Comparison of ENCODE assay signal across 8 cellular contexts in genomic region chr3:101573449-101574387, GRCh38. TPM values are rescaled to one million over a fixed set of nuclear protein-coding genes. Genes with fewer than 3 reads are reported as not detected.
A peak's percentile ranks its signal among the peaks of the same experiment; 100 is the strongest.
DNase-seq lines count a peak whose midpoint lies in the region; ATAC-seq, FAIRE-seq and TF ChIP-seq lines count a peak whose summit lies in the region.

A gene with protein sequence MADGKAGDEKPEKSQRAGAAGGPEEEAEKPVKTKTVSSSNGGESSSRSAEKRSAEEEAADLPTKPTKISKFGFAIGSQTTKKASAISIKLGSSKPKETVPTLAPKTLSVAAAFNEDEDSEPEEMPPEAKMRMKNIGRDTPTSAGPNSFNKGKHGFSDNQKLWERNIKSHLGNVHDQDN (plus strand): TSS chr3:101574180. CDS start chr3:101574216, 36 bp downstream.

- H3K9me3 ChIP-seq in WERI-Rb-1 (ENCODE audit: severe bottlenecking) (no peaks in the 10 kb centered on the region), smooth muscle cell (replicated peaks; ENCODE audit: low read depth) (no peaks in the 10 kb centered on the region)

- FAIRE-seq in bronchial epithelial cell (lab: Jason Lieb, UNC): peak; percentile 60

- peaks cover 46% of the 10 kb centered on the region for H3K79me2 ChIP-seq in smooth muscle cell (ENCODE audit: low read depth)

- peak within 1 kb of the TSS; percentile 83 for H2AFZ ChIP-seq in smooth muscle cell (ENCODE audit: low read depth)

- peaks cover 14% of the 10 kb centered on the region for H3K4me1 ChIP-seq in smooth muscle cell (ENCODE audit: low read depth)

- peak within 1 kb of the TSS; percentile 100 for H3K9ac ChIP-seq in smooth muscle cell (ENCODE audit: low read depth)

- TF ChIP-seq CTCF in WERI-Rb-1 (IDR thresholded peaks at IDR 0.05; ENCODE audit: low read depth, low read length): peak; percentile 66
- peak; percentile 77 for TF ChIP-seq CTCF in bronchial epithelial cell (IDR thresholded peaks at IDR 0.05; ENCODE audit: insufficient read depth, low read length, severe bottlenecking)
- peak; percentile 81 for TF ChIP-seq CTCF in smooth muscle cell (IDR thresholded peaks at IDR 0.05; ENCODE audit: borderline replicate concordance, insufficient read depth, poor library complexity, severe bottlenecking)

- H3K27me3 ChIP-seq in WERI-Rb-1 (ENCODE audit: insufficient read depth, low read depth, severe bottlenecking) (no peaks in the 10 kb centered on the region), bronchial epithelial cell (ENCODE audit: control insufficient read depth, insufficient read depth, low read length) (no peaks in the 10 kb centered on the region), smooth muscle cell (ENCODE audit: low read depth) (no peaks in the 10 kb centered on the region)

- peaks cover 15% of the 10 kb centered on the region for H3F3A ChIP-seq in smooth muscle cell (ENCODE audit: low read depth)

- H3K36me3 ChIP-seq in WERI-Rb-1 (peaks cover 23% of the 10 kb centered on the region), bronchial epithelial cell (ENCODE audit: control insufficient read depth, insufficient read depth, low read length) (peaks cover 1% of the 10 kb centered on the region), smooth muscle cell (ENCODE audit: low read depth) (no peaks in the 10 kb centered on the region)

- DNase-seq in ACHN (peak; percentile 97), NCI-H2196 treated with DMSO at 0.1 percent for 48 hours (lab: John Stamatoyannopoulos, UW; ENCODE audit: unreplicated experiment) (peak; percentile 99), WERI-Rb-1 (peak; percentile 99), bronchial epithelial cell (ENCODE audit: low read depth) (peak; percentile 96), iPS-NIHi11 (ENCODE audit: low spot score) (peak; percentile 91), smooth muscle cell (lab: John Stamatoyannopoulos, UW; ENCODE audit: unreplicated experiment) (peak; percentile 93)

- in situ Hi-C loops in ACHN (cut with HindIII; ENCODE audit: low pct_ligation_motif_present, low pct_unique_long_range_greater_than_20kb, low sequenced_read_pairs): no loop called here

- peak; percentile 87 for ATAC-seq in GM18868 (IDR thresholded peaks at IDR 0.05; ENCODE audit: unreplicated experiment)
- peak; percentile 86 for ATAC-seq in HG03135 (IDR thresholded peaks at IDR 0.05; ENCODE audit: unreplicated experiment)

- peak within 1 kb of the TSS; percentile 67 for H3K4me3 ChIP-seq in WERI-Rb-1 (ENCODE audit: low read depth, low read length)
- peak within 1 kb of the TSS; percentile 69 for H3K4me3 ChIP-seq in bronchial epithelial cell (ENCODE audit: low read depth, low read length)
- peak within 1 kb of the TSS; percentile 71 for H3K4me3 ChIP-seq in smooth muscle cell

- peak within 1 kb of the TSS; percentile 93 for H3K4me2 ChIP-seq in smooth muscle cell

- peaks cover 35% of the 10 kb centered on the region for H4K20me1 ChIP-seq in smooth muscle cell (ENCODE audit: low read depth)

- H3K27ac ChIP-seq in WERI-Rb-1: peak within 1 kb of the TSS; percentile 97
- H3K27ac ChIP-seq in smooth muscle cell (ENCODE audit: low read depth): peak within 1 kb of the TSS; percentile 99

- 3% methylated on average over 47 of the region's 47 CpGs for WGBS in smooth muscle cell (ENCODE audit: low lambda C conversion rate)

RNA-seq across cellular contexts. Expression of the gene that starts here (rescaled TPM):
- total RNA-seq in bronchial epithelial cell: 167 and 178 TPM in 2 replicates
- total RNA-seq in smooth muscle cell: 137 and 175 TPM in 2 replicates
- 97.3 and 105 TPM in 2 replicates for polyA plus RNA-seq in smooth muscle cell

Comparison
In these comparisons a context has a peak if more than half of its experiments do, and no peak if none do; other contexts are left out.
1. Peak in every context shown above with its lines: DNase-seq, ATAC-seq, H3K4me3 ChIP-seq and H3K27ac ChIP-seq.